Comparison of ENCODE assay signal across 15 cellular contexts in genomic region chr4:8230033-8230432, GRCh38. TPM values are rescaled to one million over a fixed set of nuclear protein-coding genes. Genes with fewer than 3 reads are reported as not detected.
"Had no signal": no experiment of that assay in that cellular context is flagged by ENCODE, and none has a peak within 500 bp of the region (broad histone marks: within the 10 kb centered on the region; RNA-seq: fewer than 3 reads in every experiment).

No MANE protein-coding gene starts in this region.

- H3K27me3 ChIP-seq: transverse colon, uterus had no signal

- H3K36me3 ChIP-seq: transverse colon, uterus had no signal

- DNase-seq: activated CD4-positive, alpha-beta T cell treated with anti-CD3 and anti-CD28 coated beads, Interleukin-2, amount 10 ng/mL, durations not matched to agents 24 days and 14 days; activated CD8-positive, alpha-beta T cell treated with anti-CD3 and anti-CD28 coated beads, Interleukin-2, amount 10 ng/mL, durations not matched to agents 7 days and 5 days; activated effector memory CD4-positive, alpha-beta T cell treated with Interleukin-2 at 50 U/mL for 16 hours; activated T-cell treated with anti-CD3 and anti-CD28 coated beads, Interleukin-2, amount 50 U/mL, for 4 hours; aorta; cerebellar nuclear complex; cortex of kidney; erythroblast; head of caudate nucleus; left ventricle myocardium inferior; mammary epithelial cell; retina; transverse colon; uterus had no signal

- H3K4me3 ChIP-seq: left ventricle myocardium inferior, transverse colon, uterus had no signal

- H3K27ac ChIP-seq: left ventricle myocardium inferior, transverse colon, uterus had no signal

- H3K9me3 ChIP-seq: left ventricle myocardium inferior, transverse colon, uterus had no signal

RNA-seq across cellular contexts. Expression of gene SH3TC1, which starts 30.9 kb away (rescaled TPM):
- polyA plus RNA-seq: neural cell had no signal

RNA-seq across cellular contexts. Expression of gene HTRA3, which starts 39.5 kb away (rescaled TPM):
- total RNA-seq: activated CD4-positive, alpha-beta T cell treated with anti-CD3 and anti-CD28 coated beads, Interleukin-2, amount 10 ng/mL, durations not matched to agents 24 days and 14 days; activated CD8-positive, alpha-beta T cell treated with anti-CD3 and anti-CD28 coated beads, Interleukin-2, amount 10 ng/mL, durations not matched to agents 7 days and 5 days; activated T-cell treated with anti-CD3 and anti-CD28 coated beads, Interleukin-2, amount 50 U/mL, for 4 hours had no signal
- polyA plus RNA-seq: mammary epithelial cell, neural cell had no signal
